20 cellular contexts compared by ENCODE assay signal in the genomic region with DNA sequence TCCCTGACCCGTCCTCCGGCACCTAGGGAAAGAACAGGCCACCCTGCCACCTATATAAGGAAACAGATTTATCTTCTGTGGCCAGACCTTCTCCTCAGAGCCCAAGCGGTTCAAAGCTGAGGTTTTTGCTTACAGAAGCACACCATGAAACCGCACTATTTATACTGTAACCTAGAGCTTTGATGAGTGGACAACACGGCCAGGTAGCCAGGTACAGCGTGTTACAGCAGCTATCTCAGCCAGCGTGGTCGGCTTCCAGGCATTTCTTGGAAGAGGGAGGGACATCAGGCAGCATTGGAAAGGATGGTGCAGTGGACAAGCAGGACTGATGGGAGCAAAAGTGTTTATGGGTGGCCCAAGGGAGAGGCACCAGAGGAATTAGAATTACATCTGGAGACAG.
"Had no signal": no experiment of that assay in that cellular context is flagged by ENCODE, and none has a peak within 500 bp of the region (broad histone marks: within the 10 kb centered on the region; RNA-seq: fewer than 3 reads in every experiment).

No MANE protein-coding gene starts in this region.

- DNase-seq: activated CD4-positive, alpha-beta memory T cell treated with anti-CD3 and anti-CD28 coated beads, Interleukin-2, amount 10 ng/mL, durations not matched to agents 7 days and 5 days; activated CD4-positive, alpha-beta T cell treated with anti-CD3 and anti-CD28 coated beads for 36 hours; activated CD4-positive, alpha-beta T cell treated with anti-CD3 and anti-CD28 coated beads, Interleukin-2, amount 50 U/mL, for 1 hour; activated CD8-positive, alpha-beta memory T cell treated with anti-CD3 and anti-CD28 coated beads, Interleukin-2, amount 50 U/mL, for 4 hours; activated naive CD4-positive, alpha-beta T cell treated with anti-CD3 and anti-CD28 coated beads, Interleukin-2, amount 50 U/mL, for 16 hours; activated T-cell treated with anti-CD3 and anti-CD28 coated beads, Interleukin-2, amount 50 U/mL, for 1 hour; anterior cingulate cortex; MG63; NCI-H1105; NCI-H1436; NCI-H1694 treated with DMSO at 0.1 percent for 48 hours; NCI-H2029 treated with DMSO at 0.1 percent for 48 hours; NCI-H510A treated with DMSO at 0.1 percent for 48 hours; NCI-H69; T-helper 1 cell; WERI-Rb-1 had no signal

- H3K27me3 ChIP-seq: adrenal gland, MG63 had no signal

- H3K4me1 ChIP-seq: adrenal gland had no signal

- H3K27ac ChIP-seq: adrenal gland, KMS-11, SK-N-MC, WERI-Rb-1 had no signal

- H3K4me3 ChIP-seq: adrenal gland, MG63, SK-N-MC had no signal

- H3K9me3 ChIP-seq: adrenal gland, MG63 had no signal

- ATAC-seq: activated CD4-positive, alpha-beta T cell treated with anti-CD3 and anti-CD28 coated beads for 36 hours had no signal

- H3K36me3 ChIP-seq: MG63 had no signal

- FAIRE-seq: RCC 7860 had no signal

- H3K9ac ChIP-seq: KMS-11 had no signal

- H3K4me2 ChIP-seq: KMS-11 had no signal
